ENCODE assay signal across 9 cellular contexts in the genomic region with DNA sequence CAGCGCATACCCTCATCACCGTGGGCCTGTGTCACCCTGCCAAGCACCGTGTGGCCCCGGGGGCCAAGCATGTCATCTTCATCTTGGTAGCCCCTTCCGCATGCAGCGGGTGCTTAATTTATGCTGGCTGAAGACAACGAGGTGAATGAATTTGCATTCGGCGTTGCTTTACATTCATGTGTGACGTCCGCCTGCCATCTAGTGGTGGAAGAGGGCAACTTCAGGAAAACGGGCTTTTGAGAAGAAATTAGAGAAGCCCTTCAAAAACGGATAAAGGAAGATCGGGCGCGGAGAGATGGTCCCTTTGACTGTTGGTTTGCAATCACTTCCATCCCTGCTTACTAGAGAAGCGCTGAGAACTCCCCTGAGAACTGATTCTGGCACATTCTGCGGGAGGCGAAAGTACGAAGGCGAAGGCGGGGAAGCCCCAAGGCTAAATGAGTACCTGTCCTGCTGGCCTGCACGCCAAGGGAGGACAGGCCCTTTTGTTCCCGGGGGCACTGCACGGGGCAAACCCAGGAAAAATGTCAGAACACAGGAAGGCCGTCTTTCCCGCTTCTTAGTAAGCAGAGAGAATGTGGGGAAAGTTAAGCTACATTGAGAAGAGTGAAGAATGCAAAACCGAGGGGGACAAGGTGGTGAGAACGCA.
A peak's percentile ranks its signal among the peaks of the same experiment; 100 is the strongest.
DNase-seq lines count a peak whose midpoint lies in the region; ATAC-seq and TF ChIP-seq lines count a peak whose summit lies in the region.
"Had no signal": no experiment of that assay in that cellular context is flagged by ENCODE, and none has a peak within 500 bp of the region (broad histone marks: within the 10 kb centered on the region; RNA-seq: fewer than 3 reads in every experiment).

No MANE protein-coding gene starts in this region.

- TF ChIP-seq CTCF in RWPE2 (IDR thresholded peaks at IDR 0.05; ENCODE audit: poor library complexity, severe bottlenecking) (peak; percentile 92), parathyroid adenoma (IDR thresholded peaks at IDR 0.05) (peak; percentile 87), upper lobe of right lung (IDR thresholded peaks at IDR 0.05) (peak; percentile 86)

- no peaks in the 10 kb centered on the region; the same call in 1 of the 2 replicates for H3K9me3 ChIP-seq in MG63
- no peaks in the 10 kb centered on the region for H3K9me3 ChIP-seq in RWPE2 (ENCODE audit: severe bottlenecking)
- no peaks in the 10 kb centered on the region for H3K9me3 ChIP-seq in parathyroid adenoma (ENCODE audit: control insufficient read depth, low read length)
- no peaks in the 10 kb centered on the region for H3K9me3 ChIP-seq in upper lobe of right lung
- H3K9me3 ChIP-seq: SJSA1 had no signal

- H3K79me2 ChIP-seq in parathyroid adenoma, result no peaks in the 10 kb centered on the region

- no peak overlapping the region for H3K9ac ChIP-seq in parathyroid adenoma

- H3K27me3 ChIP-seq in MG63 (no peaks in the 10 kb centered on the region), RWPE2 (ENCODE audit: insufficient read depth, poor library complexity, severe bottlenecking) (no peaks in the 10 kb centered on the region), parathyroid adenoma (ENCODE audit: control insufficient read depth, insufficient read depth, low read length) (no peaks in the 10 kb centered on the region), upper lobe of right lung (no peaks in the 10 kb centered on the region)
- H3K27me3 ChIP-seq: SJSA1 had no signal

- H3K4me3 ChIP-seq in MG63 (no peak overlapping the region), RWPE2 (ENCODE audit: severe bottlenecking) (no peak overlapping the region), parathyroid adenoma (ENCODE audit: low read depth, low read length) (no peak overlapping the region), upper lobe of right lung (peak overlapping the region; percentile 19)
- H3K4me3 ChIP-seq: SJSA1 had no signal

- H3K36me3 ChIP-seq in MG63, result no peaks in the 10 kb centered on the region
- H3K36me3 ChIP-seq in RWPE2 (ENCODE audit: low read depth), result no peaks in the 10 kb centered on the region
- H3K36me3 ChIP-seq in parathyroid adenoma (ENCODE audit: control insufficient read depth, insufficient read depth, low read length), result no peaks in the 10 kb centered on the region
- no peaks in the 10 kb centered on the region for H3K36me3 ChIP-seq in upper lobe of right lung
- H3K36me3 ChIP-seq: SJSA1 had no signal

- ATAC-seq in GM21447 (IDR thresholded peaks at IDR 0.05; ENCODE audit: unreplicated experiment) (peak; percentile 68), RWPE2 (ENCODE audit: low read depth) (no peak; the same call in 2 of the 3 replicates), upper lobe of right lung (peak; percentile 64)

- DNase-seq in COLO829 (ENCODE audit: low spot score), result peak; percentile 70
- peak; percentile 24 for DNase-seq in MG63
- DNase-seq in RWPE2 (ENCODE audit: low spot score), result no peak
- DNase-seq in activated gamma-delta T cell treated with anti-CD3 and anti-CD28 coated beads, Interleukin-2, amount 50 U/mL, for 16 hours (ENCODE audit: low read depth), result peak; percentile 35
- peak; percentile 62 for DNase-seq in germinal center (ENCODE audit: low spot score)
- peak; percentile 65 for DNase-seq in upper lobe of right lung

- H3K4me1 ChIP-seq in RWPE2 (ENCODE audit: insufficient read depth, poor library complexity, severe bottlenecking), result peaks cover 11% of the 10 kb centered on the region
- no peaks in the 10 kb centered on the region for H3K4me1 ChIP-seq in parathyroid adenoma
- peaks cover 9% of the 10 kb centered on the region for H3K4me1 ChIP-seq in upper lobe of right lung

- H3K4me2 ChIP-seq in parathyroid adenoma (ENCODE audit: low read length), result no peak overlapping the region

- intact Hi-C loops in upper lobe of right lung (cut with DNase I), result no loop called here

- peak overlapping the region; percentile 73 for H2AFZ ChIP-seq in parathyroid adenoma

- H3K27ac ChIP-seq in RWPE2 (ENCODE audit: poor library complexity, severe bottlenecking) (no peak overlapping the region), parathyroid adenoma (no peak overlapping the region), upper lobe of right lung (no peak overlapping the region)
- H3K27ac ChIP-seq: SJSA1 had no signal
